11 cellular contexts compared by ENCODE assay signal in genomic region chr18:36074435-36074834, GRCh38.
"Had no signal": no experiment of that assay in that cellular context is flagged by ENCODE, and none has a peak within 500 bp of the region (broad histone marks: within the 10 kb centered on the region; RNA-seq: fewer than 3 reads in every experiment).

No MANE protein-coding gene starts in this region.

- H3K4me3 ChIP-seq: GM23248, GM23338, HAP-1 had no signal

- H3K27ac ChIP-seq: GM23248 had no signal

- DNase-seq: GM23248, GOT3, H7, H9, HCEC 1CT, HFFc6 had no signal

- H3K9ac ChIP-seq: GM23248 had no signal

- H3K4me2 ChIP-seq: GM23338 had no signal

- H3K27ac Mint-ChIP-seq: GM23338, H9, HFFc6 had no signal

- ATAC-seq: GM23338, HCT116 had no signal

- H3K4me1 Mint-ChIP-seq: GM23338, H9 had no signal

- FAIRE-seq: H1, H54 had no signal

- H3K36me3 ChIP-seq: HAP-1 had no signal

- H3K4me3 Mint-ChIP-seq: GM23338, H9, HFFc6 had no signal

- H2AFZ ChIP-seq: GM23248, GM23338 had no signal

- H3K9me3 ChIP-seq: HAP-1 had no signal
